Comparison of ENCODE assay signal across 22 cellular contexts in the genomic region with DNA sequence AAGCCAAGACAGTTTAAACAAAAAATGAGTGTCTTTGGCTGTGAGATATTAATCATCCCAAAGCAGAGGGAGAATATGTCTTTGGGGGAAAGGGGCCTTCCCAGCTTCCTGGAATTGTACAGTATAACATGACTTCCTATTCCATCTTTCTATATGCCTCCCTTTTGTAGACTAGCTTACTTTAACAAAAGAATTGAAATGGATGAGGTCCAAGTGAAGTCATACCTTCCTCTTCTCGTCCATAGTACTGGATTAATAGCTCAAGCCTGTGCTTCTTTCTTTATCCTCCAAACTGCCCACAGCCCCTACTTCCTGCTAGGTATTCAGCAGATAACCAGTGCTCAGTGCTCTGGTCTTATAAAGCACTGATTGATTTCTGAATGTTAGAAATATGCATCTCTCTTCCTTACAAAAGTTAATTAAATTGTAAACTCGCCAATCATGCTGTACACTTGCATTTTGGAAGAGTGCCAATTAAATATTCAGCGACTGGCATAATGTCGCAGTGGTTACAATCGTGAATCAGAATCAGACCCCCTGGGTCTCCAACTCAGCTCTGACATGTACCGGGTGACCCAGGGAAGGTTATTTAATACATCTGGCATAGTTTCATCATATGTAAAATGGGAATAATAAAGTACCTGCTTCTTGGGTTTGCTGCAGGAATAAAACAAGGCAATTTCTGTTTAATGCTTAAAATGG.
"Had no signal": no experiment of that assay in that cellular context is flagged by ENCODE, and none has a peak within 500 bp of the region (broad histone marks: within the 10 kb centered on the region; RNA-seq: fewer than 3 reads in every experiment).

No MANE protein-coding gene starts in this region.

- H3K27ac Mint-ChIP-seq: activated B cell treated with CpG ODN at 0.5 μM for 24 hours; activated CD8-positive, alpha-beta T cell treated with anti-CD3 and anti-CD28 coated beads, Interleukin-2, amount 10 ng/mL, durations not matched to agents 7 days and 5 days; activated naive CD8-positive, alpha-beta T cell treated with anti-CD3 and anti-CD28 coated beads for 36 hours had no signal

- ATAC-seq: activated CD8-positive, alpha-beta T cell treated with anti-CD3 and anti-CD28 coated beads, Interleukin-2, amount 10 ng/mL, durations not matched to agents 7 days and 5 days; foreskin keratinocyte had no signal

- H3K4me3 ChIP-seq: colonic mucosa, right atrium auricular region, tibial artery had no signal

- H3K9me3 Mint-ChIP-seq: activated B cell treated with CpG ODN at 0.5 μM for 24 hours, brain, nephron progenitor cell had no signal

- H3K9me3 ChIP-seq: colonic mucosa, right atrium auricular region, tibial artery had no signal

- H3K27me3 Mint-ChIP-seq: activated B cell treated with CpG ODN at 0.5 μM for 24 hours; activated naive CD8-positive, alpha-beta T cell treated with anti-CD3 and anti-CD28 coated beads for 36 hours; brain had no signal

- H3K36me3 Mint-ChIP-seq: activated naive CD8-positive, alpha-beta T cell treated with anti-CD3 and anti-CD28 coated beads for 36 hours; brain had no signal

- H3K4me3 Mint-ChIP-seq: activated B cell treated with CpG ODN at 0.5 μM for 24 hours; activated CD8-positive, alpha-beta T cell treated with anti-CD3 and anti-CD28 coated beads, Interleukin-2, amount 10 ng/mL, durations not matched to agents 7 days and 5 days; activated naive CD8-positive, alpha-beta T cell treated with anti-CD3 and anti-CD28 coated beads for 36 hours; brain; nephron progenitor cell had no signal

- H3K4me1 ChIP-seq: colonic mucosa, right atrium auricular region had no signal

- H3K36me3 ChIP-seq: colonic mucosa, right atrium auricular region, tibial artery had no signal

- H3K27ac ChIP-seq: colonic mucosa, foreskin keratinocyte, right atrium auricular region, tibial artery had no signal

- DNase-seq: activated B cell treated with CpG ODN at 0.5 μM for 24 hours; activated CD4-positive, alpha-beta T cell treated with anti-CD3 and anti-CD28 coated beads for 48 hours; activated CD8-positive, alpha-beta memory T cell treated with anti-CD3 and anti-CD28 coated beads, Interleukin-2, amount 50 U/mL, for 4 hours; activated CD8-positive, alpha-beta T cell treated with anti-CD3 and anti-CD28 coated beads, Interleukin-2, amount 10 ng/mL, durations not matched to agents 7 days and 5 days; activated gamma-delta T cell treated with Interleukin-2 at 50 U/mL for 16 hours; activated naive CD8-positive, alpha-beta T cell treated with anti-CD3 and anti-CD28 coated beads for 36 hours; amygdala; central memory CD4-positive, alpha-beta T cell; colonic mucosa; effector CD8-positive, alpha-beta T cell; foreskin keratinocyte; kidney glomerular epithelial cell; nephron progenitor cell; occipital lobe; small intestine; stimulated activated CD4-positive, alpha-beta T cell treated with anti-CD3 and anti-CD28 coated beads, Interleukin-4, amount 100 ng/mL, for 24 hours; stimulated activated naive CD4-positive, alpha-beta T cell; tibial artery had no signal

- FAIRE-seq: small intestine, TTC549, urothelium cell line had no signal

- H3K4me1 Mint-ChIP-seq: activated B cell treated with CpG ODN at 0.5 μM for 24 hours; activated naive CD8-positive, alpha-beta T cell treated with anti-CD3 and anti-CD28 coated beads for 36 hours had no signal

- H3K27me3 ChIP-seq: colonic mucosa, foreskin keratinocyte, right atrium auricular region, tibial artery had no signal
